In the genomic region with DNA sequence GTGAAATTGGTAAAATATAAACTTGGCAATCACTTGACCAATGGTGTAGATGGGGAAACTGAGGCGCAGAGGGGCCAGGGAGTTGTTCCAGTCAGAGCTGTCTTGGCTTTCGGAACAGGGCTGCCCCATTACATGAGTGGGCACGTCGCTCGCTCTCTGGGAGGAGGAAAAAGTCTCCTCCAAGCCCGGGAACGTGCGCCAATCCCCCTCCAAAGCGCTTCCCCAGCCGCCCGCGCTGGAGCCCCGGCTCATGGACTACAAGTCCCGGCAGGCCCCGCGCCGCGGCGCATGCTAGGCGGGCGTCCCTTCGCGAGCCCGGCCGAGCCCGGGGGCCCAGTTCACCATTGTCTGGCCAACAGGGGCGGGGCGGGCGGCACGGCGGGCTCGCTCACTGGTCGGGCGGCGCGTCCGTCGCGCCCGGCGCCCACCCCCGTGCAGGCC, we compare ENCODE assay signal across 8 cellular contexts.
DNase-seq lines count a peak whose midpoint lies in the region; ATAC-seq lines count a peak whose summit lies in the region.

No MANE protein-coding gene starts in this region.

- peak; percentile 76 for ATAC-seq in GM19043 (IDR thresholded peaks at IDR 0.05; ENCODE audit: low read depth, unreplicated experiment)
- peak; percentile 84 for ATAC-seq in HG03432 (IDR thresholded peaks at IDR 0.05; ENCODE audit: unreplicated experiment)

- DNase-seq in AG08395 (ENCODE audit: low spot score) (peak; percentile 99), NCI-H510A (lab: John Stamatoyannopoulos, UW) (peak; percentile 92), cerebellar nuclear complex (lab: John Stamatoyannopoulos, UW) (peak; percentile 51 to 76), kidney glomerular epithelial cell (lab: John Stamatoyannopoulos, UW) (peak; percentile 84)
- peak; percentile 93 to 97 for DNase-seq in activated CD4-positive, alpha-beta T cell treated with anti-CD3 and anti-CD28 coated beads for 24 hours (ENCODE audit: low read depth in 2 of 2)
- DNase-seq in stimulated activated CD4-positive, alpha-beta T cell treated with anti-CD3 and anti-CD28 coated beads, Interleukin-15, amount 100 ng/mL, for 24 hours = peak; percentile 98

Comparison
In these comparisons a context has a peak if more than half of its experiments do, and no peak if none do; other contexts are left out.
1. Peak in every context shown above with its lines: DNase-seq and ATAC-seq.